Comparison of ENCODE assay signal across 32 cellular contexts in genomic region chr14:64038857-64039542, GRCh38.
A peak's percentile ranks its signal among the peaks of the same experiment; 100 is the strongest.
DNase-seq lines count a peak whose midpoint lies in the region; ATAC-seq and TF ChIP-seq lines count a peak whose summit lies in the region.
"Had no signal": no experiment of that assay in that cellular context is flagged by ENCODE, and none has a peak within 500 bp of the region (broad histone marks: within the 10 kb centered on the region; RNA-seq: fewer than 3 reads in every experiment).

No MANE protein-coding gene starts in this region.

- DNase-seq in AG10803 (ENCODE audit: low read depth): peak; percentile 29
- DNase-seq in GM04504 (ENCODE audit: low read depth): peak; percentile 11
- DNase-seq in cardiac fibroblast (ENCODE audit: low read depth in 2 of 2): peak; percentile 28 to 40
- DNase-seq in neural crest cell (ENCODE audit: low read depth, low spot score): no peak
- DNase-seq in HPDE6-E6E7 (ENCODE audit: extremely low spot score): no peak
- DNase-seq in activated CD8-positive, alpha-beta T cell treated with anti-CD3 and anti-CD28 coated beads for 36 hours: no peak
- DNase-seq: activated CD4-positive, alpha-beta T cell treated with anti-CD3 and anti-CD28 coated beads, Interleukin-2, amount 10 ng/mL, durations not matched to agents 24 days and 14 days; activated effector memory CD4-positive, alpha-beta T cell treated with anti-CD3 and anti-CD28 coated beads, Interleukin-2, amount 50 U/mL, for 16 hours; GDM1; lower lobe of right lung; naive thymus-derived CD4-positive, alpha-beta T cell; NCI-H1436 treated with DMSO at 0.1 percent for 48 hours; NCI-H2107; NCI-H446; NCI-H748 treated with DMSO at 0.1 percent for 48 hours; occipital lobe; Peyer's patch; sigmoid colon; SJCRH30; stimulated activated CD4-positive, alpha-beta T cell treated with anti-CD3 and anti-CD28 coated beads, Interleukin-4, amount 100 ng/mL, for 24 hours; SW 1271; T1000; trophoblast cell; WERI-Rb-1 had no signal

- peaks cover 19% of the 10 kb centered on the region for H3K9me3 Mint-ChIP-seq in neural crest cell
- H3K9me3 Mint-ChIP-seq in activated CD8-positive, alpha-beta T cell treated with anti-CD3 and anti-CD28 coated beads for 36 hours: peaks cover 10% of the 10 kb centered on the region
- H3K9me3 Mint-ChIP-seq: dendritic cell treated with granulocyte-macrophage colony-stimulating factor and Interleukin-4, amounts not matched to agents 40 ng/mL and 50 ng/mL, for 4 days had no signal

- H3K27ac Mint-ChIP-seq in neural crest cell (ENCODE audit: unreplicated experiment): peak overlapping the region; percentile 67
- no peak overlapping the region for H3K27ac Mint-ChIP-seq in activated CD8-positive, alpha-beta T cell treated with anti-CD3 and anti-CD28 coated beads for 36 hours
- H3K27ac Mint-ChIP-seq: dendritic cell treated with granulocyte-macrophage colony-stimulating factor and Interleukin-4, amounts not matched to agents 40 ng/mL and 50 ng/mL, for 4 days; GM23338; naive thymus-derived CD4-positive, alpha-beta T cell had no signal

- H3K36me3 Mint-ChIP-seq in neural crest cell (ENCODE audit: low read depth): peaks cover 58% of the 10 kb centered on the region
- H3K36me3 Mint-ChIP-seq in activated CD8-positive, alpha-beta T cell treated with anti-CD3 and anti-CD28 coated beads for 36 hours (ENCODE audit: low read depth): peaks cover 33% of the 10 kb centered on the region
- H3K36me3 Mint-ChIP-seq: CD14-positive monocyte had no signal

- TF ChIP-seq CTCF in AG10803 (conservative IDR thresholded peaks at IDR 0.05; ENCODE audit: low read length) (no peak), cardiac fibroblast (IDR thresholded peaks at IDR 0.05; ENCODE audit: low read depth, low read length) (no peak), neural crest cell (conservative IDR thresholded peaks at IDR 0.05) (no peak)
- no peak for TF ChIP-seq CTCF in activated CD8-positive, alpha-beta T cell treated with anti-CD3 and anti-CD28 coated beads for 36 hours (IDR thresholded peaks at IDR 0.05)

- intact Hi-C loops in activated CD8-positive, alpha-beta T cell treated with anti-CD3 and anti-CD28 coated beads for 36 hours (cut with micrococcal nuclease): no loop called here

- no peaks in the 10 kb centered on the region for H3K27me3 Mint-ChIP-seq in neural crest cell (ENCODE audit: low read depth)
- no peaks in the 10 kb centered on the region for H3K27me3 Mint-ChIP-seq in activated CD8-positive, alpha-beta T cell treated with anti-CD3 and anti-CD28 coated beads for 36 hours
- H3K27me3 Mint-ChIP-seq: activated CD4-positive, alpha-beta T cell treated with anti-CD3 and anti-CD28 coated beads, Interleukin-2, amount 10 ng/mL, durations not matched to agents 24 days and 14 days; central memory CD8-positive, alpha-beta T cell; naive thymus-derived CD4-positive, alpha-beta T cell had no signal

- CTCF ChIA-PET in activated CD8-positive, alpha-beta T cell treated with anti-CD3 and anti-CD28 coated beads for 36 hours (lab: Charles Lee): interaction anchor here (1.0 to 1.3 kb wide), 2 partner anchors 11 to 264 kb away, joined by 3 read pairs; no protein-coding TSS in a partner anchor

- H3K4me3 ChIP-seq in AG10803 (ENCODE audit: low read length): no peak overlapping the region
- no peak overlapping the region for H3K4me3 ChIP-seq in cardiac fibroblast (replicated peaks in 1 of 2; ENCODE audit: low read depth in 2 of 2, low read length in 2 of 2)
- H3K4me3 ChIP-seq: GM23338, hepatocyte, lower lobe of right lung, Peyer's patch, prostate gland, sigmoid colon, SJCRH30 had no signal

- ATAC-seq in GM19324 (IDR thresholded peaks at IDR 0.05; ENCODE audit: low FRiP score, unreplicated experiment): no peak
- ATAC-seq in HG03159 (IDR thresholded peaks at IDR 0.05; ENCODE audit: unreplicated experiment): no peak
- ATAC-seq in activated CD8-positive, alpha-beta T cell treated with anti-CD3 and anti-CD28 coated beads for 36 hours: no peak
- ATAC-seq: GM23338; lower lobe of right lung; naive thymus-derived CD4-positive, alpha-beta T cell had no signal

- POLR2A ChIA-PET in activated CD8-positive, alpha-beta T cell treated with anti-CD3 and anti-CD28 coated beads for 36 hours (lab: Charles Lee): no interaction called here

- H3K4me3 Mint-ChIP-seq in neural crest cell: no peak overlapping the region
- no peak overlapping the region for H3K4me3 Mint-ChIP-seq in activated CD8-positive, alpha-beta T cell treated with anti-CD3 and anti-CD28 coated beads for 36 hours
- H3K4me3 Mint-ChIP-seq: activated CD4-positive, alpha-beta T cell treated with anti-CD3 and anti-CD28 coated beads, Interleukin-2, amount 10 ng/mL, durations not matched to agents 24 days and 14 days; CD14-positive monocyte; central memory CD8-positive, alpha-beta T cell; dendritic cell treated with granulocyte-macrophage colony-stimulating factor and Interleukin-4, amounts not matched to agents 40 ng/mL and 50 ng/mL, for 4 days; GM23338; naive thymus-derived CD4-positive, alpha-beta T cell had no signal

- H3K4me1 Mint-ChIP-seq in neural crest cell: peaks cover 20% of the 10 kb centered on the region
- peaks cover 3% of the 10 kb centered on the region for H3K4me1 Mint-ChIP-seq in activated CD8-positive, alpha-beta T cell treated with anti-CD3 and anti-CD28 coated beads for 36 hours (ENCODE audit: low read depth)
- H3K4me1 Mint-ChIP-seq: activated CD4-positive, alpha-beta T cell treated with anti-CD3 and anti-CD28 coated beads, Interleukin-2, amount 10 ng/mL, durations not matched to agents 24 days and 14 days; CD14-positive monocyte had no signal

Comparison
In these comparisons a context has a peak if more than half of its experiments do, and no peak if none do; other contexts are left out.
1. DNase-seq: peak in AG10803 (single experiment), GM04504 (single experiment) and cardiac fibroblast (2 of 2); none in neural crest cell (single experiment), HPDE6-E6E7 (single experiment) and activated CD8-positive, alpha-beta T cell treated with anti-CD3 and anti-CD28 coated beads for 36 hours (single experiment).